8 cellular contexts compared by ENCODE assay signal in the genomic region with DNA sequence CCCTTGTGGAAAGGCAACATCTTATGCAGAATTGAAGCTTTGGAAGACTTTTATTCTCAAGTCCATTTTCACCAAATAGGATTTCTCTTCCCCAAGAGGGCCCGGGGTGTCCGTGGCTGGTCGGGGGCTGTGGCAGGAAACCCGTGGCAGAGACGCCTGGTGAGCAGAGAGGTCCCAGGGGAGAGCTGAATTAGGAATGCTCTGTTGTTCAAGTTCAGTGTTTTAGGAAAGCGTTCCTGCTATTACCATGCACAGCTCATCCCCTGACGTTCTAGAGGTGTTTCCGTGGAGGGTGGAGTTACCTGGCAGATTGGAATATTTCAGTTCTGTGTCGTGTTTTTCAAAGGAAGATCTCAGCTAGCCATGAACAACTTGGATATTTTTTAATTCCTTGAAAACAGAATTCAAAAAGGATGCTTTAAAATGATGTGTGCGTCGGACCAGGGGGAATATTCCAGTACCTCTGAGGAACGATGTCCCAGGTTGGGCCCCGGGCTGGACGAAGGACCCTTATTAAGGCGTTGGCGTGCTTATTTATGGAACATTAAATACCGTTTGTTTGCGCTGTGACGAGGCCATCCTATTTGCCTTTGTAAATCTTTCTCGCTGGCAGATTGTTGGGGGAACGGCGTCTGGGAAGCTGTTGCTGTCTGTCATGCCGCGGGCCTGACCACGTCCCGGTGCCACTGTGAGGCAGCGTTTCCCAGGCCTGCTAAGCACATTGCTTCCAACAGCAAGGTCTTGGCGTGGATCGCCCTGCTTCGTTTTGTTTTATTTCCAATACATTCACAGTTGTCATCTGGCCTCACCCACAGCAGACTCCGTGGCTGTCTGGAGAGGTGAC. TPM values are rescaled to one million over a fixed set of nuclear protein-coding genes. Genes with fewer than 3 reads are reported as not detected.
DNase-seq lines count a peak whose midpoint lies in the region; ATAC-seq, FAIRE-seq and TF ChIP-seq lines count a peak whose summit lies in the region.

No MANE protein-coding gene starts in this region.

- no peak overlapping the region for H2BK120ac ChIP-seq in mesendoderm (ENCODE audit: low read depth, low read length)

- H3K18ac ChIP-seq in mesendoderm (ENCODE audit: low read length): no peak overlapping the region

- ATAC-seq in activated T-cell treated with anti-CD3 and anti-CD28 coated beads, Interleukin-2, amount 50 U/mL, for 72 hours (replicated peaks in 1 of 2): no peak
- ATAC-seq in GM12878 (no peak), lower lobe of right lung (no peak), HG03280 (IDR thresholded peaks at IDR 0.05; ENCODE audit: unreplicated experiment) (no peak)

- H2AK5ac ChIP-seq in mesendoderm (ENCODE audit: low read length): no peak overlapping the region

- H3K4me1 ChIP-seq in GM12878 (ENCODE audit: control insufficient read depth, insufficient read depth, low read length) (peaks cover 35% of the 10 kb centered on the region), lower lobe of right lung (peaks cover 64% of the 10 kb centered on the region), transverse colon (peaks cover 13 to 38% (median 29%) of the 10 kb centered on the region in 4 donors), mesendoderm (ENCODE audit: control insufficient read depth, low read depth, low read length) (no peaks in the 10 kb centered on the region)

- H3K79me2 ChIP-seq in GM12878 (ENCODE audit: control insufficient read depth, insufficient read depth, low read length) (no peaks in the 10 kb centered on the region; the same call in none of the 2 replicates), mesendoderm (ENCODE audit: control insufficient read depth, insufficient read depth, low read length) (no peaks in the 10 kb centered on the region)

- H4K20me1 ChIP-seq in GM12878 (ENCODE audit: control insufficient read depth, insufficient read depth): no peaks in the 10 kb centered on the region

- 73% methylated on average over 30 of the region's 31 CpGs for WGBS in GM12878 (ENCODE audit: insufficient coverage, insufficient replicate concordance, low lambda C conversion rate, missing lambda C conversion rate)
- 63 to 71% methylated on average over 11 to 31 of the region's 31 CpGs for WGBS in transverse colon (ENCODE audit: low coverage in 1 of 2), 2 donors
- WGBS in mesendoderm (ENCODE audit: extremely low coverage, insufficient coverage, low lambda C conversion rate): no CpG with 5 or more reads among the region's 31 CpGs

- TF ChIP-seq EP300 in GM12878 (IDR thresholded peaks at IDR 0.05; ENCODE audit: borderline replicate concordance in 1 of 2, control insufficient read depth in 1 of 2, low read depth in 2 of 2, low read length in 2 of 2): no peak
- no peak for TF ChIP-seq EP300 in transverse colon (IDR thresholded peaks at IDR 0.05; ENCODE audit: low read depth)

- no peak for TF ChIP-seq RAD21 in GM12878 (IDR thresholded peaks at IDR 0.05; ENCODE audit: insufficient read depth, low read depth, low read length)

- no peaks in the 10 kb centered on the region for H3K27me3 Mint-ChIP-seq in activated T-cell treated with anti-CD3 and anti-CD28 coated beads, Interleukin-2, amount 50 U/mL, for 72 hours (ENCODE audit: low read depth)

- H3K4ac ChIP-seq in mesendoderm (ENCODE audit: low read depth, low read length): no peak overlapping the region

- H3K36me3 ChIP-seq in GM12878 (ENCODE audit: control insufficient read depth in 2 of 2, insufficient read depth in 2 of 2, low read length in 1 of 2) (no peaks in the 10 kb centered on the region), lower lobe of right lung (no peaks in the 10 kb centered on the region), transverse colon (no peaks in the 10 kb centered on the region), mesendoderm (ENCODE audit: control insufficient read depth, insufficient read depth, low read length) (no peaks in the 10 kb centered on the region)

- H3K4me3 Mint-ChIP-seq in activated T-cell treated with anti-CD3 and anti-CD28 coated beads, Interleukin-2, amount 50 U/mL, for 72 hours: peak overlapping the region; percentile 93 to 98

- no peaks in the 10 kb centered on the region for H3K9me3 Mint-ChIP-seq in activated T-cell treated with anti-CD3 and anti-CD28 coated beads, Interleukin-2, amount 50 U/mL, for 72 hours

- H3K4me2 ChIP-seq in GM12878 (ENCODE audit: control insufficient read depth, insufficient read depth) (peak overlapping the region; percentile 56), mesendoderm (ENCODE audit: low read length) (no peak overlapping the region)

- H4K5ac ChIP-seq in mesendoderm (ENCODE audit: low read length): no peak overlapping the region

- BruUV-seq in GM12878 (replicated peaks; lab: Mats Ljungman, UMichigan): no TSS peak

- no peak overlapping the region for H3K56ac ChIP-seq in mesendoderm (ENCODE audit: low read length)

- no peak overlapping the region for H3K27ac ChIP-seq in GM12878 (ENCODE audit: control insufficient read depth, insufficient read depth)
- H3K27ac ChIP-seq in lower lobe of right lung: peak overlapping the region; percentile 76
- peak overlapping the region; percentile 14 to 86 (median 64) for H3K27ac ChIP-seq in transverse colon
- no peak overlapping the region for H3K27ac ChIP-seq in mesendoderm (ENCODE audit: low read depth, low read length)

- POLR2A ChIA-PET in GM12878 (lab: Charles Lee): interaction anchor here (0.6 to 2.1 kb wide), 5 partner anchors 19 to 119 kb away, joined by 3 to 14 read pairs (median 7); no protein-coding TSS in a partner anchor

- in situ Hi-C loops in GM12878 (cut with MboI): loop anchor here (10.0 kb wide), 1 partner anchor 111 kb away; no protein-coding TSS in a partner anchor
- in situ Hi-C loops in transverse colon (cut with MboI; ENCODE audit: low pct_ligation_motif_present in 1 of 4, low pct_unique_long_range_greater_than_20kb in 1 of 4, low sequenced_read_pairs in 3 of 4): no loop called here

- H2BK15ac ChIP-seq in mesendoderm (replicated peaks; ENCODE audit: low read depth): no peak overlapping the region

- H3K27me3 ChIP-seq in GM12878 (replicated peaks in 1 of 2; ENCODE audit: control insufficient read depth in 2 of 2, insufficient read depth in 2 of 2, low read length in 1 of 2): no peaks in the 10 kb centered on the region
- H3K27me3 ChIP-seq in lower lobe of right lung (ENCODE audit: low read depth): no peaks in the 10 kb centered on the region
- H3K27me3 ChIP-seq in transverse colon: peaks cover 40% of the 10 kb centered on the region
- H3K27me3 ChIP-seq in mesendoderm (ENCODE audit: insufficient read depth, low read length, poor library complexity): peaks cover 8% of the 10 kb centered on the region

- peaks cover 2% of the 10 kb centered on the region for H3K79me1 ChIP-seq in mesendoderm (ENCODE audit: low read length)

- SMC1A ChIA-PET in GM12878 (lab: Charles Lee; ENCODE audit: uncharacterized antibody, unreplicated experiment): interaction anchor here (0.8 to 4.1 kb wide), 6 partner anchors 25 to 239 kb away, joined by 3 to 16 read pairs (median 8); no protein-coding TSS in a partner anchor

- H3K4me1 Mint-ChIP-seq in activated T-cell treated with anti-CD3 and anti-CD28 coated beads, Interleukin-2, amount 50 U/mL, for 72 hours (ENCODE audit: low read depth): peaks cover 71% of the 10 kb centered on the region

- H2BK5ac ChIP-seq in mesendoderm (ENCODE audit: low read length): no peak overlapping the region

- peaks cover 9 to 17% of the 10 kb centered on the region in 2 donors for H3K36me3 Mint-ChIP-seq in activated T-cell treated with anti-CD3 and anti-CD28 coated beads, Interleukin-2, amount 50 U/mL, for 72 hours (ENCODE audit: insufficient read depth in 2 of 2)

- H2AFZ ChIP-seq in GM12878 (ENCODE audit: control insufficient read depth, low read depth, low read length): no peak overlapping the region

- no peak for TF ChIP-seq CTCF in GM12878 (IDR thresholded peaks at IDR 0.05 in 2 of 3, conservative IDR thresholded peaks at IDR 0.05 in 1 of 3; ENCODE audit: control insufficient read depth in 2 of 3, extremely low read depth in 1 of 3, insufficient read depth in 1 of 3, low read depth in 3 of 3, low read length in 3 of 3)
- TF ChIP-seq CTCF in lower lobe of right lung (IDR thresholded peaks at IDR 0.05): no peak
- no peak for TF ChIP-seq CTCF in transverse colon (IDR thresholded peaks at IDR 0.05)

- CTCF ChIA-PET in GM12878 (lab: Yijun Ruan, JAX): interaction anchor here (0.8 to 2.2 kb wide), 8 partner anchors 10 to 120 kb away, joined by 3 to 10 read pairs (median 6); no protein-coding TSS in a partner anchor

- no peak overlapping the region for H3K9ac ChIP-seq in GM12878 (ENCODE audit: control insufficient read depth, insufficient read depth, low read length)
- H3K9ac ChIP-seq in mesendoderm (ENCODE audit: low read length): no peak overlapping the region

- no peak overlapping the region for H3K23ac ChIP-seq in mesendoderm (ENCODE audit: low read length)

- FAIRE-seq in GM12878 (lab: Jason Lieb, UNC): no peak

- RAD21 ChIA-PET in GM12878 (lab: Charles Lee; ENCODE audit: unreplicated experiment): interaction anchor here (0.6 to 5.1 kb wide), 7 partner anchors 10 to 120 kb away, joined by 3 to 36 read pairs (median 8); no protein-coding TSS in a partner anchor

- no peak overlapping the region for H3K4me3 ChIP-seq in GM12878
- peak overlapping the region; percentile 27 for H3K4me3 ChIP-seq in lower lobe of right lung
- no peak overlapping the region for H3K4me3 ChIP-seq in transverse colon
- H3K4me3 ChIP-seq in mesendoderm (ENCODE audit: low read length): no peak overlapping the region

- H4K8ac ChIP-seq in mesendoderm (ENCODE audit: low read depth, low read length): no peak overlapping the region

- H3K9me3 ChIP-seq in GM12878 (replicated peaks; ENCODE audit: control insufficient read depth, insufficient read depth, low read length) (no peaks in the 10 kb centered on the region), lower lobe of right lung (no peaks in the 10 kb centered on the region), transverse colon (no peaks in the 10 kb centered on the region)

- no peak for TF ChIP-seq POLR2A in GM12878 (IDR thresholded peaks at IDR 0.05; ENCODE audit: low read depth, low read length)
- no peak for TF ChIP-seq POLR2A in transverse colon (IDR thresholded peaks at IDR 0.05)

- H3K27ac Mint-ChIP-seq in activated T-cell treated with anti-CD3 and anti-CD28 coated beads, Interleukin-2, amount 50 U/mL, for 72 hours: peak overlapping the region; percentile 90

- DNase-seq in activated T-cell treated with anti-CD3 and anti-CD28 coated beads, Interleukin-2, amount 50 U/mL, for 72 hours: no peak
- DNase-seq in activated T-cell treated with anti-CD3 and anti-CD28 coated beads for 4 hours: no peak
- no peak for DNase-seq in GM12878 (ENCODE audit: low read depth, low spot score)
- peak; percentile 43 for DNase-seq in lower lobe of right lung
- DNase-seq in transverse colon: no peak
- DNase-seq in NCI-H774 (lab: John Stamatoyannopoulos, UW): no peak
- no peak for DNase-seq in mesendoderm

- intact Hi-C loops in GM12878 (cut with micrococcal nuclease; ENCODE audit: unreplicated experiment): loop anchor here (2.0 kb wide), 1 partner anchor 31 kb away; no protein-coding TSS in a partner anchor
- intact Hi-C loops in lower lobe of right lung (cut with DNase I): no loop called here
- intact Hi-C loops in transverse colon (cut with DNase I; ENCODE audit: low total_unique reads): no loop called here

RNA-seq across cellular contexts. Expression of gene NFATC1, which starts 8.2 kb away (rescaled TPM):
- 10 to 100 TPM; 70.4 to 86.0 TPM for total RNA-seq in activated T-cell treated with anti-CD3 and anti-CD28 coated beads, Interleukin-2, amount 50 U/mL, for 72 hours
- 57.2 and 65.1 TPM in 2 replicates for total RNA-seq in GM12878 (2013; cell fraction: nucleolus; rRNA removed)
- total RNA-seq in GM12878 (2014; rRNA removed) (6.4 and 6.7 TPM in 2 replicates), GM12878 (2014; rRNA removed; fragmentation: Illumina TruSeq; extraction: Trizol) (2.4 and 3.6 TPM in 2 replicates), GM12878 (2021) (17.5 and 20.8 TPM in 2 replicates), lower lobe of right lung (21.4 TPM), transverse colon (10 to 100 TPM in 3 of 4 donors, 1 to 10 TPM in 1; 5.3 to 19.1 (median 11.8) TPM)
- 9.8 TPM for polyA plus RNA-seq in GM12878 (2011; ENCODE audit: low read depth)
- polyA plus RNA-seq in GM12878 (2011; rRNA removed) (0.99 and 2.9 TPM in 2 replicates), GM12878 (2014; fragmentation: Illumina TruSeq; extraction: Trizol) (3.1 and 4.7 TPM in 2 replicates), GM12878 (2014; fragmentation: Nextera tagmentation; extraction: Ambion mirVana) (1 to 10 TPM in 1 of 2 experiments, under 1 TPM in 1; 0.84 to 2.6 TPM), GM12878 (2014; rRNA removed) (8.4 and 9.9 TPM in 2 replicates), GM12878 (2016; fragmentation: Nextera tagmentation; extraction: Ambion mirVana) (1 to 10 TPM; 5.4 to 6.8 TPM)
- 3.3 and 4.5 TPM in 2 replicates for polyA plus RNA-seq in GM12878 (2011; cell fraction: cytosol; rRNA removed)
- 10.7 and 13.4 TPM in 2 replicates for polyA plus RNA-seq in GM12878 (2011; cell fraction: nucleus; rRNA removed)
- 14.9 and 19.6 TPM in 2 replicates for polyA plus RNA-seq in GM12878 (2012)
- 3.4 and 7.4 TPM in 2 replicates for polyA minus RNA-seq in GM12878 (2011; rRNA and poly(A)+ RNA removed)
- polyA minus RNA-seq in GM12878 (2011; cell fraction: cytosol; rRNA and poly(A)+ RNA removed): 7.1 TPM in 2 replicates
- polyA minus RNA-seq in GM12878 (2011; cell fraction: nucleus; rRNA and poly(A)+ RNA removed): 10.3 and 14.7 TPM in 2 replicates
- polyA plus RNA-seq in mesendoderm (2013, experiment 1 of 2): 2.1 TPM
- 2.1 TPM for polyA plus RNA-seq in mesendoderm (2013, experiment 2 of 2)

Comparison
In these comparisons a context has a peak if more than half of its experiments do, and no peak if none do; other contexts are left out.
1. H3K27ac ChIP-seq: peak in lower lobe of right lung (single experiment) and transverse colon (4 of 4); none in GM12878 (single experiment) and mesendoderm (single experiment).